In genomic region chr6:14867807-14868206, GRCh38 we compare ENCODE assay signal across 24 cellular contexts.
"Had no signal": no experiment of that assay in that cellular context is flagged by ENCODE, and none has a peak within 500 bp of the region (broad histone marks: within the 10 kb centered on the region; RNA-seq: fewer than 3 reads in every experiment).

No MANE protein-coding gene starts in this region.

- DNase-seq: activated CD8-positive, alpha-beta memory T cell treated with anti-CD3 and anti-CD28 coated beads, Interleukin-2, amount 10 ng/mL, durations not matched to agents 7 days and 5 days; activated CD8-positive, alpha-beta T cell treated with anti-CD3 and anti-CD28 coated beads for 36 hours; activated gamma-delta T cell treated with Interleukin-2 at 50 U/mL for 16 hours; activated T-cell treated with anti-CD3 and anti-CD28 coated beads for 4 hours; amniotic stem cell; colonic mucosa; esophagus squamous epithelium; head of caudate nucleus; hypothalamus; left ventricle myocardium superior; mammary epithelial cell; midbrain; nephron progenitor cell; small intestine; stimulated activated CD4-positive, alpha-beta T cell treated with anti-CD3 and anti-CD28 coated beads, Interleukin-2, amount 100 ng/mL, for 24 hours; T-helper 9 cell; upper lobe of right lung had no signal

- H3K27ac Mint-ChIP-seq: activated CD8-positive, alpha-beta memory T cell treated with anti-CD3 and anti-CD28 coated beads, Interleukin-2, amount 10 ng/mL, durations not matched to agents 7 days and 5 days; activated CD8-positive, alpha-beta T cell treated with anti-CD3 and anti-CD28 coated beads for 36 hours; activated naive CD4-positive, alpha-beta T cell treated with anti-CD3 and anti-CD28 coated beads, Interleukin-2, amount 50 U/mL, for 72 hours; activated T-helper 1 cell treated with anti-CD3 and anti-CD28 coated beads, Interleukin-12 subunit alpha, Interleukin-12 subunit beta, Interleukin-2, Interleukin-4 antibody, amounts not matched to agents 30 ng/mL and 10 ng/mL and 1 ng/mL, durations not matched to agents 14 hours and 24 hours and 36 hours; nephron progenitor cell; stimulated activated effector memory CD8-positive, alpha-beta T cell treated with anti-CD3 and anti-CD28 coated beads, Interleukin-12 subunit alpha, Interleukin-12 subunit beta, amount 100 ng/mL, for 72 hours had no signal

- H3K27me3 Mint-ChIP-seq: activated CD8-positive, alpha-beta memory T cell treated with anti-CD3 and anti-CD28 coated beads, Interleukin-2, amount 10 ng/mL, durations not matched to agents 7 days and 5 days; activated CD8-positive, alpha-beta T cell treated with anti-CD3 and anti-CD28 coated beads for 36 hours; central memory CD8-positive, alpha-beta T cell had no signal

- H3K4me3 Mint-ChIP-seq: activated CD8-positive, alpha-beta memory T cell treated with anti-CD3 and anti-CD28 coated beads, Interleukin-2, amount 10 ng/mL, durations not matched to agents 7 days and 5 days; activated CD8-positive, alpha-beta T cell treated with anti-CD3 and anti-CD28 coated beads for 36 hours; activated T-helper 1 cell treated with anti-CD3 and anti-CD28 coated beads, Interleukin-12 subunit alpha, Interleukin-12 subunit beta, Interleukin-2, Interleukin-4 antibody, amounts not matched to agents 30 ng/mL and 10 ng/mL and 1 ng/mL, durations not matched to agents 14 hours and 24 hours and 36 hours; central memory CD8-positive, alpha-beta T cell; nephron progenitor cell; stimulated activated effector memory CD8-positive, alpha-beta T cell treated with anti-CD3 and anti-CD28 coated beads, Interleukin-12 subunit alpha, Interleukin-12 subunit beta, amount 100 ng/mL, for 72 hours had no signal

- H3K4me3 ChIP-seq: breast epithelium, colonic mucosa, esophagus squamous epithelium, gastroesophageal sphincter, upper lobe of right lung had no signal

- H3K36me3 Mint-ChIP-seq: activated CD8-positive, alpha-beta memory T cell treated with anti-CD3 and anti-CD28 coated beads, Interleukin-2, amount 10 ng/mL, durations not matched to agents 7 days and 5 days had no signal

- H3K9me3 ChIP-seq: breast epithelium, colonic mucosa, esophagus squamous epithelium, gastroesophageal sphincter, upper lobe of right lung had no signal

- H3K27ac ChIP-seq: breast epithelium, colonic mucosa, esophagus squamous epithelium, gastroesophageal sphincter, upper lobe of right lung had no signal

- FAIRE-seq: small intestine had no signal

- H3K27me3 ChIP-seq: breast epithelium, colonic mucosa, esophagus squamous epithelium, gastroesophageal sphincter, upper lobe of right lung had no signal

- H3K9me3 Mint-ChIP-seq: activated CD8-positive, alpha-beta T cell treated with anti-CD3 and anti-CD28 coated beads for 36 hours; activated T-helper 1 cell treated with anti-CD3 and anti-CD28 coated beads, Interleukin-12 subunit alpha, Interleukin-12 subunit beta, Interleukin-2, Interleukin-4 antibody, amounts not matched to agents 30 ng/mL and 10 ng/mL and 1 ng/mL, durations not matched to agents 14 hours and 24 hours and 36 hours; central memory CD8-positive, alpha-beta T cell; nephron progenitor cell; stimulated activated effector memory CD8-positive, alpha-beta T cell treated with anti-CD3 and anti-CD28 coated beads, Interleukin-12 subunit alpha, Interleukin-12 subunit beta, amount 100 ng/mL, for 72 hours had no signal

- ATAC-seq: activated CD8-positive, alpha-beta memory T cell treated with anti-CD3 and anti-CD28 coated beads, Interleukin-2, amount 10 ng/mL, durations not matched to agents 7 days and 5 days; activated CD8-positive, alpha-beta T cell treated with anti-CD3 and anti-CD28 coated beads for 36 hours; activated naive CD4-positive, alpha-beta T cell treated with anti-CD3 and anti-CD28 coated beads, Interleukin-2, amount 50 U/mL, for 72 hours; gastroesophageal sphincter; left ventricle myocardium superior; sciatic nerve; stimulated activated effector memory CD8-positive, alpha-beta T cell treated with anti-CD3 and anti-CD28 coated beads, Interleukin-12 subunit alpha, Interleukin-12 subunit beta, amount 100 ng/mL, for 72 hours; upper lobe of right lung had no signal

- H3K36me3 ChIP-seq: breast epithelium, colonic mucosa, esophagus squamous epithelium, gastroesophageal sphincter, upper lobe of right lung had no signal

- H3K4me1 ChIP-seq: breast epithelium, colonic mucosa had no signal
